ENCODE assay signal across 30 cellular contexts in the genomic region with DNA sequence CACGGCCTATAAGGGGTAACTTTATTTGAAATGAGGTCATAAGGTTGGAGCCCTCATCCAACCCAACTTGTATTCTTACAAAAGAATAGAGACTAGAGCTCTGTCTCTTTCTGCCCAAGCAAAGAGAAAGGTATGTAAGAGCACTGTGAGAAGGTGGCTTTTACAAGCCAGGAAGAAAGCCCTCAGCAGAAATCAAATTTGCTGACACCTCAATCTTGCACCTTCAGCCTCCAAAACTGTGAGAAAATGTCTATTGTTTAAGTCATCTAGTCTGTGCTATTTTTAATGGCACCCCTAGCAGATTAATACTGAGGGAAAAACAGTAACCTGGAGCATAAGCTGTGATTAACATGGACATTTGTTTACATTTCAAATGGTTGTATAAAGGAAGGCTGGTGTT.
"Had no signal": no experiment of that assay in that cellular context is flagged by ENCODE, and none has a peak within 500 bp of the region (broad histone marks: within the 10 kb centered on the region; RNA-seq: fewer than 3 reads in every experiment).

No MANE protein-coding gene starts in this region.

- H3K27ac ChIP-seq: ascending aorta, breast epithelium, cardiac muscle cell, colonic mucosa, epithelial cell of prostate, esophagus squamous epithelium, gastroesophageal sphincter, heart right ventricle had no signal

- FAIRE-seq: endometrium, endothelial cell of umbilical vein had no signal

- H3K27me3 ChIP-seq: ascending aorta, breast epithelium, cardiac muscle cell, colonic mucosa, esophagus squamous epithelium, gastroesophageal sphincter, heart right ventricle had no signal

- H3K36me3 ChIP-seq: ascending aorta, breast epithelium, cardiac muscle cell, colonic mucosa, esophagus squamous epithelium, gastroesophageal sphincter, heart right ventricle had no signal

- H3K4me1 ChIP-seq: ascending aorta, breast epithelium, colonic mucosa, esophagus squamous epithelium, gastroesophageal sphincter, heart right ventricle had no signal

- ATAC-seq: activated CD4-positive, alpha-beta T cell treated with anti-CD3 and anti-CD28 coated beads for 36 hours; activated CD8-positive, alpha-beta memory T cell treated with anti-CD3 and anti-CD28 coated beads, Interleukin-2, amount 10 ng/mL, durations not matched to agents 7 days and 5 days; activated CD8-positive, alpha-beta T cell treated with anti-CD3 and anti-CD28 coated beads, Interleukin-2, amount 10 ng/mL, durations not matched to agents 7 days and 5 days; activated naive CD4-positive, alpha-beta T cell treated with anti-CD3 and anti-CD28 coated beads, Interleukin-2, amount 50 U/mL, for 72 hours; gastroesophageal sphincter; heart right ventricle had no signal

- H3K4me3 ChIP-seq: ascending aorta, breast epithelium, cardiac muscle cell, colonic mucosa, esophagus squamous epithelium, gastroesophageal sphincter, heart right ventricle had no signal

- DNase-seq: activated CD4-positive, alpha-beta memory T cell treated with anti-CD3 and anti-CD28 coated beads for 36 hours; activated CD4-positive, alpha-beta T cell treated with anti-CD3 and anti-CD28 coated beads for 36 hours; activated CD4-positive, alpha-beta T cell treated with anti-CD3 and anti-CD28 coated beads, Interleukin-2, amount 10 ng/mL, durations not matched to agents 24 days and 14 days; activated CD4-positive, CD25-positive, alpha-beta regulatory T cell; activated CD4-positive, CD25-positive, alpha-beta regulatory T cell treated with anti-CD3 and anti-CD28 coated beads, Interleukin-2, amount 50 U/mL, for 72 hours; activated CD8-positive, alpha-beta memory T cell treated with anti-CD3 and anti-CD28 coated beads, Interleukin-2, amount 10 ng/mL, durations not matched to agents 7 days and 5 days; activated CD8-positive, alpha-beta memory T cell treated with anti-CD3 and anti-CD28 coated beads, Interleukin-2, amount 50 U/mL, for 4 hours; activated CD8-positive, alpha-beta T cell treated with anti-CD3 and anti-CD28 coated beads, Interleukin-2, amount 10 ng/mL, durations not matched to agents 7 days and 5 days; activated gamma-delta T cell; activated naive CD4-positive, alpha-beta T cell; activated naive CD4-positive, alpha-beta T cell treated with anti-CD3 and anti-CD28 coated beads, Interleukin-2, amount 10 ng/mL, durations not matched to agents 7 days and 5 days; activated naive CD8-positive, alpha-beta T cell treated with anti-CD3 and anti-CD28 coated beads, Interleukin-2, amount 10 ng/mL, durations not matched to agents 7 days and 5 days; activated T-cell treated with anti-CD3 and anti-CD28 coated beads, Interleukin-2, amount 50 U/mL, for 1 hour; activated T-cell treated with anti-CD3 and anti-CD28 coated beads, Interleukin-2, amount 50 U/mL, for 48 hours; central memory CD4-positive, alpha-beta T cell; cerebellar nuclear complex; colonic mucosa; effector CD8-positive, alpha-beta T cell; esophagus squamous epithelium; foreskin melanocyte; heart right ventricle; T-helper 2 cell had no signal

- H3K9me3 ChIP-seq: ascending aorta, breast epithelium, colonic mucosa, esophagus squamous epithelium, gastroesophageal sphincter, heart right ventricle had no signal
